Comparison of ENCODE assay signal across 18 cellular contexts in genomic region chrX:118525146-118525725, GRCh38. TPM values are rescaled to one million over a fixed set of nuclear protein-coding genes. Genes with fewer than 3 reads are reported as not detected.
DNase-seq lines count a peak whose midpoint lies in the region; ATAC-seq and TF ChIP-seq lines count a peak whose summit lies in the region.
"Had no signal": no experiment of that assay in that cellular context is flagged by ENCODE, and none has a peak within 500 bp of the region (broad histone marks: within the 10 kb centered on the region; RNA-seq: fewer than 3 reads in every experiment).

No MANE protein-coding gene starts in this region.

- no peak overlapping the region for H3K27ac ChIP-seq in HEK293 (ENCODE audit: extremely low read depth, low read depth, low read length)

- no peaks in the 10 kb centered on the region for H3K9me3 ChIP-seq in HEK293 (ENCODE audit: control insufficient read depth, insufficient read depth, low read depth, low read length)
- H3K9me3 ChIP-seq: MG63, tibial nerve had no signal

- H3K4me3 Mint-ChIP-seq in activated naive CD4-positive, alpha-beta T cell treated with anti-CD3 and anti-CD28 coated beads, Interleukin-2, amount 10 ng/mL, durations not matched to agents 7 days and 5 days, result no peak overlapping the region
- H3K4me3 Mint-ChIP-seq in activated naive CD8-positive, alpha-beta T cell treated with anti-CD3 and anti-CD28 coated beads, Interleukin-2, amount 50 U/mL, for 24 hours, result no peak overlapping the region
- H3K4me3 Mint-ChIP-seq in stimulated activated memory B cell treated with anti-CD40 and anti-IgM and Interleukin-4, amounts not matched to agents 10 μg/mL and 1 μg/mL and 100 μg/mL, for 72 hours, result no peak overlapping the region
- H3K4me3 Mint-ChIP-seq: nephron had no signal

- no peak for ATAC-seq in activated naive CD8-positive, alpha-beta T cell treated with anti-CD3 and anti-CD28 coated beads, Interleukin-2, amount 50 U/mL, for 24 hours
- no peak for ATAC-seq in stimulated activated memory B cell treated with anti-CD40 and anti-IgM and Interleukin-4, amounts not matched to agents 10 μg/mL and 1 μg/mL and 100 μg/mL, for 72 hours
- ATAC-seq in HG02938 (IDR thresholded peaks at IDR 0.05; ENCODE audit: unreplicated experiment), result no peak
- ATAC-seq: sciatic nerve had no signal

- H3K36me3 Mint-ChIP-seq in activated naive CD4-positive, alpha-beta T cell treated with anti-CD3 and anti-CD28 coated beads, Interleukin-2, amount 10 ng/mL, durations not matched to agents 7 days and 5 days, result peaks cover 36% of the 10 kb centered on the region
- H3K36me3 Mint-ChIP-seq in activated naive CD8-positive, alpha-beta T cell treated with anti-CD3 and anti-CD28 coated beads, Interleukin-2, amount 50 U/mL, for 24 hours (ENCODE audit: low read depth), result peaks cover 3% of the 10 kb centered on the region
- H3K36me3 Mint-ChIP-seq in stimulated activated memory B cell treated with anti-CD40 and anti-IgM and Interleukin-4, amounts not matched to agents 10 μg/mL and 1 μg/mL and 100 μg/mL, for 72 hours, result peaks cover 5% of the 10 kb centered on the region

- no peak for TF ChIP-seq CTCF in HEK293 (tag by site-specific recombination; IDR thresholded peaks at IDR 0.05)

- H3K4me3 ChIP-seq in HEK293 (ENCODE audit: low read depth, low read length), result no peak overlapping the region
- no peak overlapping the region for H3K4me3 ChIP-seq in H7 (ENCODE audit: insufficient read depth, low read depth, low read length)
- H3K4me3 ChIP-seq: MG63, tibial nerve had no signal

- CTCF ChIA-PET in activated naive CD4-positive, alpha-beta T cell treated with anti-CD3 and anti-CD28 coated beads, Interleukin-2, amount 10 ng/mL, durations not matched to agents 7 days and 5 days (lab: Charles Lee), result interaction anchor here (1.5 kb wide), 1 partner anchor 30 kb away, joined by 3 read pairs; the partner anchor contains the start of gene DOCK11
- CTCF ChIA-PET in HEK293 (lab: Yijun Ruan, JAX), result no interaction called here

- no peak for DNase-seq in activated naive CD4-positive, alpha-beta T cell treated with anti-CD3 and anti-CD28 coated beads, Interleukin-2, amount 10 ng/mL, durations not matched to agents 7 days and 5 days
- no peak for DNase-seq in activated naive CD4-positive, alpha-beta T cell treated with Interleukin-2 at 50 U/mL for 16 hours
- no peak for DNase-seq in activated naive CD8-positive, alpha-beta T cell treated with anti-CD3 and anti-CD28 coated beads, Interleukin-2, amount 50 U/mL, for 24 hours
- DNase-seq in foreskin melanocyte (no peak), H7 (no peak)
- DNase-seq: activated CD4-positive, alpha-beta T cell treated with anti-CD3 and anti-CD28 coated beads, Interleukin-2, amount 50 U/mL, for 4 hours; DMS79; IMR-90; kidney; MG63; NCI-H146; NCI-H524 had no signal

- POLR2A ChIA-PET in HEK293 (lab: Yijun Ruan, JAX), result no interaction called here

- H3K36me3 ChIP-seq in HEK293 (ENCODE audit: control insufficient read depth in 2 of 2, insufficient read depth in 1 of 2, low read length in 2 of 2) (no peaks in the 10 kb centered on the region), H7 (replicated peaks; ENCODE audit: control insufficient read depth, insufficient read depth, low read length) (no peaks in the 10 kb centered on the region)
- H3K36me3 ChIP-seq: MG63, tibial nerve had no signal

- H3K27me3 Mint-ChIP-seq in activated naive CD4-positive, alpha-beta T cell treated with anti-CD3 and anti-CD28 coated beads, Interleukin-2, amount 10 ng/mL, durations not matched to agents 7 days and 5 days, result no peaks in the 10 kb centered on the region
- no peaks in the 10 kb centered on the region for H3K27me3 Mint-ChIP-seq in activated naive CD8-positive, alpha-beta T cell treated with anti-CD3 and anti-CD28 coated beads, Interleukin-2, amount 50 U/mL, for 24 hours
- H3K27me3 Mint-ChIP-seq in stimulated activated memory B cell treated with anti-CD40 and anti-IgM and Interleukin-4, amounts not matched to agents 10 μg/mL and 1 μg/mL and 100 μg/mL, for 72 hours, result no peaks in the 10 kb centered on the region

- H3K9me3 Mint-ChIP-seq in activated naive CD4-positive, alpha-beta T cell treated with anti-CD3 and anti-CD28 coated beads, Interleukin-2, amount 10 ng/mL, durations not matched to agents 7 days and 5 days, result no peaks in the 10 kb centered on the region
- H3K9me3 Mint-ChIP-seq in activated naive CD8-positive, alpha-beta T cell treated with anti-CD3 and anti-CD28 coated beads, Interleukin-2, amount 50 U/mL, for 24 hours, result no peaks in the 10 kb centered on the region
- H3K9me3 Mint-ChIP-seq in stimulated activated memory B cell treated with anti-CD40 and anti-IgM and Interleukin-4, amounts not matched to agents 10 μg/mL and 1 μg/mL and 100 μg/mL, for 72 hours, result peaks cover 2% of the 10 kb centered on the region

- H3K4me1 ChIP-seq in HEK293 (ENCODE audit: control insufficient read depth, insufficient read depth, low read length), result peaks cover 14% of the 10 kb centered on the region; the same call in 1 of the 2 replicates

- H3K27me3 ChIP-seq in H7 (ENCODE audit: control insufficient read depth, insufficient read depth, low read length), result no peaks in the 10 kb centered on the region
- H3K27me3 ChIP-seq: MG63, tibial nerve had no signal

- H3K4me1 Mint-ChIP-seq in activated naive CD4-positive, alpha-beta T cell treated with anti-CD3 and anti-CD28 coated beads, Interleukin-2, amount 10 ng/mL, durations not matched to agents 7 days and 5 days, result peaks cover 88% of the 10 kb centered on the region
- peaks cover 91% of the 10 kb centered on the region for H3K4me1 Mint-ChIP-seq in activated naive CD8-positive, alpha-beta T cell treated with anti-CD3 and anti-CD28 coated beads, Interleukin-2, amount 50 U/mL, for 24 hours
- peaks cover 70% of the 10 kb centered on the region for H3K4me1 Mint-ChIP-seq in stimulated activated memory B cell treated with anti-CD40 and anti-IgM and Interleukin-4, amounts not matched to agents 10 μg/mL and 1 μg/mL and 100 μg/mL, for 72 hours

- peak overlapping the region; percentile 76 for H3K27ac Mint-ChIP-seq in activated naive CD4-positive, alpha-beta T cell treated with anti-CD3 and anti-CD28 coated beads, Interleukin-2, amount 10 ng/mL, durations not matched to agents 7 days and 5 days
- H3K27ac Mint-ChIP-seq in activated naive CD8-positive, alpha-beta T cell treated with anti-CD3 and anti-CD28 coated beads, Interleukin-2, amount 50 U/mL, for 24 hours, result peak overlapping the region; percentile 59
- peak overlapping the region; percentile 85 for H3K27ac Mint-ChIP-seq in stimulated activated memory B cell treated with anti-CD40 and anti-IgM and Interleukin-4, amounts not matched to agents 10 μg/mL and 1 μg/mL and 100 μg/mL, for 72 hours

TF ChIP-seq in HEK293, 187 proteins besides CTCF, POLR2A, EP300 and RAD21:
- TF ChIP-seq ZNF146 (tag by site-specific recombination; IDR thresholded peaks at IDR 0.05), result peak; percentile 93
- TF ChIP-seq INSM2 (tag by site-specific recombination; IDR thresholded peaks at IDR 0.05), result no peak

RNA-seq across cellular contexts. Expression of gene DOCK11, which starts 29.6 kb away (rescaled TPM):
- total RNA-seq in H7 (2014; rRNA removed; shearing (Covaris generic)), result 2.2 and 4.3 TPM in 2 replicates
